Comparison of ENCODE assay signal across 14 cellular contexts in the genomic region with DNA sequence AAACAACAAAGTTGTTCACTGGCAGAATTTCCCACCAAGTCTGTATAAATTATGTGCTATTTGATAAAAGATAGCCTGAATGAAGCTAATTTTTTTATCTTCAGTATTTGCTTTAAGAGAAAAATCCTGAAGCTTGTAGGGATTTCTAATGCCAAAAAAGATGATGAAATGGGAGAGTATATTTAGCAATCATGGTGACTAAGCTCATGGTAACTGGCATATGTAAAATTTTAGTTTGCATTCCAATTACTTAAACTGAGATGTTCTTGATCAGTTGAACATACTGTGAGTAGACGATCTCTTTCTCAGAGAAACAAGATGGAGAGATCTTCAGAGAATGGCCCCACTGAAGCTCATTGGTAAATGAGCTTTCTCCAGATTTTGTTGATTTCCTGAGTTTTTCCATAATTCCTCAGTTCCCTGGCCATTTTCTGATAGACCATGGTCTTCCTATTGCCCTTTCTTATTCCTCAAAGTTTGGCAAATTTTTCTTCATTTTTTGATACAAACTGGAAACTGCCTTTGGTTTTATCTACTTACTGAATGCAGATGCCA.
A peak's percentile ranks its signal among the peaks of the same experiment; 100 is the strongest.
DNase-seq lines count a peak whose midpoint lies in the region; ATAC-seq and TF ChIP-seq lines count a peak whose summit lies in the region.
"Had no signal": no experiment of that assay in that cellular context is flagged by ENCODE, and none has a peak within 500 bp of the region (broad histone marks: within the 10 kb centered on the region; RNA-seq: fewer than 3 reads in every experiment).

No MANE protein-coding gene starts in this region.

- no peak for TF ChIP-seq CTCF in right lobe of liver (IDR thresholded peaks at IDR 0.05)

- intact Hi-C loops in right lobe of liver (cut with DNase I), result no loop called here

- TF ChIP-seq POLR2A in right lobe of liver (IDR thresholded peaks at IDR 0.05), result no peak

- H3K9me3 ChIP-seq in right lobe of liver, result no peaks in the 10 kb centered on the region
- H3K9me3 ChIP-seq: neutrophil had no signal

- no peak overlapping the region for H3K4me3 ChIP-seq in right lobe of liver

- DNase-seq in AML-193 (lab: John Stamatoyannopoulos, UW) (peak; percentile 29 to 32), LHCN-M2 (ENCODE audit: low read depth) (peak; percentile 66), amniotic stem cell (lab: John Stamatoyannopoulos, UW) (peak; percentile 13), right lobe of liver (no peak)
- no peak for DNase-seq in activated CD4-positive, CD25-positive, alpha-beta regulatory T cell treated with anti-CD3 and anti-CD28 coated beads, Interleukin-2, amount 50 U/mL, for 72 hours
- DNase-seq in stimulated activated naive CD4-positive, alpha-beta T cell (lab: John Stamatoyannopoulos, UW), result no peak
- DNase-seq: effector CD4-positive, alpha-beta T cell; GOT3; NCI-H2081; stimulated activated CD4-positive, alpha-beta T cell treated with anti-CD3 and anti-CD28 coated beads, Interleukin-1b, Interleukin-23, amount 100 ng/mL, for 48 hours had no signal

- peak overlapping the region in 1 of 3 donors; percentile 20 for H3K27ac ChIP-seq in right lobe of liver
- H3K27ac ChIP-seq: neutrophil had no signal

- WGBS in right lobe of liver (ENCODE audit: insufficient coverage, low coverage, low lambda C conversion rate, missing lambda C conversion rate), result 54% methylated on average over 1 of the region's 1 CpG

- no peaks in the 10 kb centered on the region for H3K36me3 ChIP-seq in right lobe of liver
- H3K36me3 ChIP-seq: neutrophil had no signal

- ATAC-seq in right lobe of liver (peak in 3 of 4 donors; percentile 40 to 71 (median 71)), HG03039 (IDR thresholded peaks at IDR 0.05; ENCODE audit: unreplicated experiment) (no peak), GM21528 (IDR thresholded peaks at IDR 0.05; ENCODE audit: low FRiP score, unreplicated experiment) (no peak)
- ATAC-seq: stimulated activated memory B cell treated with anti-CD40 and anti-IgM and Interleukin-4, amounts not matched to agents 10 μg/mL and 1 μg/mL and 100 μg/mL, for 72 hours had no signal

- no peaks in the 10 kb centered on the region for H3K27me3 ChIP-seq in right lobe of liver
- H3K27me3 ChIP-seq: neutrophil had no signal

- peaks cover 0 to 18% (median 6%) of the 10 kb centered on the region in 4 donors for H3K4me1 ChIP-seq in right lobe of liver

Comparison
In these comparisons a context has a peak if more than half of its experiments do, and no peak if none do; other contexts are left out.
1. DNase-seq: peak in AML-193 (2 of 2), LHCN-M2 (single experiment) and amniotic stem cell (single experiment); none in right lobe of liver (0 of 3), activated CD4-positive, CD25-positive, alpha-beta regulatory T cell treated with anti-CD3 and anti-CD28 coated beads, Interleukin-2, amount 50 U/mL, for 72 hours (single experiment) and stimulated activated naive CD4-positive, alpha-beta T cell (0 of 6).
2. ATAC-seq: peak in right lobe of liver (3 of 4); none in HG03039 (single experiment) and GM21528 (single experiment).